Comparison of ENCODE assay signal across 18 cellular contexts in the genomic region with DNA sequence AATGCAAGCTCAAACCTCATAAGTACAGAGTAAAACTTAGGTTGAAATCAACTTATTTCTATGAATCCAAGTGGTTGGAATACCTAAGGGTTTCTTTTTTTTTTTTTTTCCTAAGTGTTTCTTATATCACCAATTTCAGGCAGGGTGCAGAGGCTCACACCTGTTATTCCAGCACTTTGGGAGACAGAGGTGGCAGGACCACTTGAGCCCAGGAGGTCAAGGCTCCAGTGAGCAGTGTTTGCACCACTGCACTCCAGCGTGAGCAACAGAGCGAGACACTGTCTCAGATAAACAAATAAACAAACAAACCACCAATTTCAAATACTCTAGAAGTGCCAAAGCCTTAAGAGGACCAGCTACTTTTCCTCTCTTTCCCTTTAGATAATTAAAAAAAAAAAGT. TPM values are rescaled to one million over a fixed set of nuclear protein-coding genes. Genes with fewer than 3 reads are reported as not detected.
DNase-seq lines count a peak whose midpoint lies in the region; ATAC-seq, FAIRE-seq and TF ChIP-seq lines count a peak whose summit lies in the region.
"Had no signal": no experiment of that assay in that cellular context is flagged by ENCODE, and none has a peak within 500 bp of the region (broad histone marks: within the 10 kb centered on the region; RNA-seq: fewer than 3 reads in every experiment).

No MANE protein-coding gene starts in this region.

- BruUV-seq in Panc1 (replicated peaks; lab: Mats Ljungman, UMichigan) (no TSS peak), mammary epithelial cell (replicated peaks; lab: Mats Ljungman, UMichigan) (no TSS peak)

- peak; percentile 52 for FAIRE-seq in urothelium cell line (lab: Jason Lieb, UNC)
- FAIRE-seq: GM12878, GM19239 had no signal

- H3K27me3 ChIP-seq in Panc1 (ENCODE audit: control insufficient read depth, insufficient read depth, low read length), result no peaks in the 10 kb centered on the region
- no peaks in the 10 kb centered on the region for H3K27me3 ChIP-seq in mammary epithelial cell (ENCODE audit: insufficient read depth, low read length)

- intact Hi-C loops in Panc1 (cut with micrococcal nuclease; ENCODE audit: unreplicated experiment) (loop anchor here (10.0 kb wide), 1 partner anchor 77 kb away; no protein-coding TSS in a partner anchor), mammary epithelial cell (cut with micrococcal nuclease) (loop anchor here (2.0 to 5.0 kb wide), 3 partner anchors 145 to 230 kb away; partner anchors contain the start of gene DDIT4)

- dilution Hi-C loops in mammary epithelial cell (cut with HindIII; ENCODE audit: low sequenced_read_pairs), result loop anchor here (25.0 kb wide), 1 partner anchor 210 kb away; no protein-coding TSS in a partner anchor

- DNase-seq in DMS79 (lab: John Stamatoyannopoulos, UW), result peak; percentile 6
- DNase-seq in DMS79 treated with DMSO at 0.1 percent for 48 hours (lab: John Stamatoyannopoulos, UW), result no peak
- no peak for DNase-seq in Panc1 (ENCODE audit: low read depth, low spot score)
- no peak for DNase-seq in urothelium cell line (ENCODE audit: low spot score)
- no peak for DNase-seq in mammary epithelial cell
- DNase-seq: C1 segment of cervical spinal cord; Calu3; CD4-positive, alpha-beta memory T cell; COR-L47; DMS153; EL; GDM1; GM23248; HFFc6 had no signal

- CTCF ChIA-PET in Panc1 (lab: Charles Lee), result interaction anchor here (0.6 kb wide), 2 partner anchors 14 to 89 kb away, joined by 3 to 5 read pairs; no protein-coding TSS in a partner anchor
- CTCF ChIA-PET in mammary epithelial cell (lab: Charles Lee; ENCODE audit: low non-redundant PET), result no interaction called here

- H3K27ac ChIP-seq in Panc1 (ENCODE audit: low read length), result peak overlapping the region; percentile 63
- no peak overlapping the region for H3K27ac ChIP-seq in mammary epithelial cell (ENCODE audit: insufficient read depth, low read depth, low read length)
- H3K27ac ChIP-seq: GM23248 had no signal

- 100% methylated on average over 2 of the region's 2 CpGs for WGBS in mammary epithelial cell (ENCODE audit: low coverage, missing lambda C conversion rate)

- in situ Hi-C loops in Panc1 (cut with HindIII; ENCODE audit: low pct_unique_long_range_greater_than_20kb, low sequenced_read_pairs), result no loop called here
- in situ Hi-C loops in mammary epithelial cell (cut with MboI; ENCODE audit: low sequenced_read_pairs in 2 of 2), result loop anchor here (25.0 kb wide), 1 partner anchor 210 kb away; no protein-coding TSS in a partner anchor

- H3K9ac ChIP-seq in mammary epithelial cell (ENCODE audit: insufficient read depth, low read length), result no peak overlapping the region
- H3K9ac ChIP-seq: GM23248 had no signal

- H3K4me2 ChIP-seq in mammary epithelial cell (ENCODE audit: insufficient read depth, low read depth, low read length), result no peak overlapping the region

- ATAC-seq in Panc1 (no peak), HG02981 (IDR thresholded peaks at IDR 0.05; ENCODE audit: unreplicated experiment) (no peak)

- H3K4me3 ChIP-seq in Panc1 (ENCODE audit: low read depth in 2 of 2, low read length in 2 of 2), result no peak overlapping the region
- no peak overlapping the region for H3K4me3 ChIP-seq in mammary epithelial cell (replicated peaks in 1 of 3; ENCODE audit: insufficient read depth in 1 of 3, low read depth in 2 of 3, low read length in 3 of 3)
- H3K4me3 ChIP-seq: GM12878, GM23248, HAP-1 had no signal

- H3K79me2 ChIP-seq in mammary epithelial cell (ENCODE audit: insufficient read depth, low read length), result no peaks in the 10 kb centered on the region

- H3K4me1 ChIP-seq in Panc1 (ENCODE audit: control insufficient read depth, insufficient read depth, low read length), result peaks cover 43% of the 10 kb centered on the region
- H3K4me1 ChIP-seq in mammary epithelial cell (ENCODE audit: insufficient read depth, low read length), result no peaks in the 10 kb centered on the region

- H3K36me3 ChIP-seq in Panc1 (ENCODE audit: control insufficient read depth, insufficient read depth, low read length) (peaks cover 11% of the 10 kb centered on the region; the same call in 1 of the 2 replicates), mammary epithelial cell (ENCODE audit: insufficient read depth, low read length) (no peaks in the 10 kb centered on the region)
- H3K36me3 ChIP-seq: HAP-1 had no signal

- H4K20me1 ChIP-seq in mammary epithelial cell (ENCODE audit: insufficient read depth, low read length), result no peaks in the 10 kb centered on the region

- H3K9me3 ChIP-seq in Panc1 (ENCODE audit: control insufficient read depth, insufficient read depth, low read depth, low read length) (no peaks in the 10 kb centered on the region), mammary epithelial cell (replicated peaks; ENCODE audit: insufficient read depth, low read length) (no peaks in the 10 kb centered on the region)
- H3K9me3 ChIP-seq: HAP-1 had no signal

- TF ChIP-seq CTCF in Panc1 (IDR thresholded peaks at IDR 0.05) (no peak), mammary epithelial cell (conservative IDR thresholded peaks at IDR 0.05 in 1 of 2, IDR thresholded peaks at IDR 0.05 in 1 of 2; ENCODE audit: extremely low read depth in 1 of 2, insufficient read depth in 1 of 2, low read depth in 1 of 2, low read length in 2 of 2) (no peak)

- no peak overlapping the region for H2AFZ ChIP-seq in mammary epithelial cell (ENCODE audit: low read depth, low read length)
- H2AFZ ChIP-seq: GM23248 had no signal

- POLR2A ChIA-PET in Panc1 (lab: Charles Lee), result interaction anchor here (1.0 kb wide), 1 partner anchor 46 kb away, joined by 3 read pairs; no protein-coding TSS in a partner anchor

RNA-seq across cellular contexts. Expression of gene SPOCK2, which starts 39.2 kb away (rescaled TPM):
- total RNA-seq in Panc1 (2021; ENCODE audit: unreplicated experiment), result 4.8 TPM
- 4.2 TPM for polyA plus RNA-seq in Panc1 (2012; ENCODE audit: insufficient read length)
- 10 to 100 TPM in 1 of 2 donors, under 1 TPM in 1; 0.49 to 20.2 TPM for total RNA-seq in mammary epithelial cell
- polyA plus RNA-seq in mammary epithelial cell, result 0.10 TPM
- 0.62 TPM for polyA minus RNA-seq in mammary epithelial cell
- total RNA-seq: GM23248, HFFc6 had no signal
